Comparison of ENCODE assay signal across 20 cellular contexts in genomic region chr4:185255868-185256267, GRCh38. TPM values are rescaled to one million over a fixed set of nuclear protein-coding genes. Genes with fewer than 3 reads are reported as not detected.
A peak's percentile ranks its signal among the peaks of the same experiment; 100 is the strongest.
DNase-seq lines count a peak whose midpoint lies in the region; ATAC-seq, FAIRE-seq and TF ChIP-seq lines count a peak whose summit lies in the region.
"Had no signal": no experiment of that assay in that cellular context is flagged by ENCODE, and none has a peak within 500 bp of the region (broad histone marks: within the 10 kb centered on the region; RNA-seq: fewer than 3 reads in every experiment).

No MANE protein-coding gene starts in this region.

- CTCF ChIA-PET in activated naive CD4-positive, alpha-beta T cell treated with anti-CD3 and anti-CD28 coated beads, Interleukin-2, amount 10 ng/mL, durations not matched to agents 7 days and 5 days (lab: Charles Lee) = no interaction called here
- CTCF ChIA-PET in WTC11 (lab: Charles Lee) = interaction anchor here (0.6 kb wide), 1 partner anchor 44 kb away, joined by 3 read pairs; no protein-coding TSS in a partner anchor

- no peaks in the 10 kb centered on the region for H3K27me3 Mint-ChIP-seq in activated naive CD4-positive, alpha-beta T cell treated with anti-CD3 and anti-CD28 coated beads, Interleukin-2, amount 10 ng/mL, durations not matched to agents 7 days and 5 days
- no peaks in the 10 kb centered on the region for H3K27me3 Mint-ChIP-seq in WTC11 (ENCODE audit: low read depth)
- H3K27me3 Mint-ChIP-seq: activated B cell treated with CpG ODN at 0.5 μM for 24 hours; activated naive CD8-positive, alpha-beta T cell had no signal

- FAIRE-seq in small intestine (lab: Jason Lieb, UNC) = no peak
- FAIRE-seq: A549, endometrium, frontal cortex had no signal

- no peaks in the 10 kb centered on the region for H3K36me3 ChIP-seq in small intestine (ENCODE audit: control insufficient read depth in 2 of 2, insufficient read depth in 2 of 2, low read length in 2 of 2)
- H3K36me3 ChIP-seq: neutrophil had no signal

- H3K4me1 Mint-ChIP-seq in activated naive CD4-positive, alpha-beta T cell treated with anti-CD3 and anti-CD28 coated beads, Interleukin-2, amount 10 ng/mL, durations not matched to agents 7 days and 5 days = peaks cover 57% of the 10 kb centered on the region
- H3K4me1 Mint-ChIP-seq in WTC11 = peaks cover 41% of the 10 kb centered on the region

- peaks cover 17% of the 10 kb centered on the region for H3K36me3 Mint-ChIP-seq in activated naive CD4-positive, alpha-beta T cell treated with anti-CD3 and anti-CD28 coated beads, Interleukin-2, amount 10 ng/mL, durations not matched to agents 7 days and 5 days
- no peaks in the 10 kb centered on the region for H3K36me3 Mint-ChIP-seq in WTC11

- no peak for DNase-seq in activated naive CD4-positive, alpha-beta T cell treated with anti-CD3 and anti-CD28 coated beads, Interleukin-2, amount 10 ng/mL, durations not matched to agents 7 days and 5 days
- DNase-seq in activated naive CD4-positive, alpha-beta T cell treated with anti-CD3 and anti-CD28 coated beads, Interleukin-2, amount 50 U/mL, for 16 hours = no peak
- DNase-seq in WTC11 (ENCODE audit: low spot score) (no peak), small intestine (peak; percentile 65), NCI-H226 (no peak), DMS 273 treated with DMSO at 0.1 percent for 48 hours (lab: John Stamatoyannopoulos, UW) (no peak)
- no peak for DNase-seq in effector CD4-positive, alpha-beta T cell
- DNase-seq: activated B cell treated with CpG ODN at 0.5 μM for 24 hours; activated CD8-positive, alpha-beta memory T cell treated with anti-CD3 and anti-CD28 coated beads, Interleukin-2, amount 50 U/mL, for 48 hours; caudate nucleus; NCI-H1105; NCI-H2227 treated with DMSO at 0.1 percent for 48 hours; SW 1271 had no signal

- peak overlapping the region; percentile 80 for H3K27ac Mint-ChIP-seq in activated naive CD4-positive, alpha-beta T cell treated with anti-CD3 and anti-CD28 coated beads, Interleukin-2, amount 10 ng/mL, durations not matched to agents 7 days and 5 days
- H3K27ac Mint-ChIP-seq in WTC11 = 0 out of 2 replicates have a peak overlapping the region, but pooled peaks have one; percentile 1
- H3K27ac Mint-ChIP-seq: activated B cell treated with CpG ODN at 0.5 μM for 24 hours; activated naive CD8-positive, alpha-beta T cell had no signal

- WGBS in small intestine, 3 donors = 22 to 85% (median 85%) methylated on average over 3 of the region's 3 CpGs

- no peak overlapping the region for H3K4me3 ChIP-seq in small intestine (ENCODE audit: low read depth in 1 of 2, low read length in 2 of 2)
- H3K4me3 ChIP-seq: A549, PC-9 had no signal

- no peak for TF ChIP-seq CTCF in WTC11 (IDR thresholded peaks at IDR 0.05)

- peak overlapping the region; percentile 9 for H3K4me3 Mint-ChIP-seq in activated naive CD4-positive, alpha-beta T cell treated with anti-CD3 and anti-CD28 coated beads, Interleukin-2, amount 10 ng/mL, durations not matched to agents 7 days and 5 days
- no peak overlapping the region for H3K4me3 Mint-ChIP-seq in WTC11
- H3K4me3 Mint-ChIP-seq: activated B cell treated with CpG ODN at 0.5 μM for 24 hours; activated naive CD8-positive, alpha-beta T cell had no signal

- POLR2A ChIA-PET in WTC11 (lab: Charles Lee) = no interaction called here

- H3K9me3 ChIP-seq in small intestine (ENCODE audit: control insufficient read depth, low read depth) = no peaks in the 10 kb centered on the region
- H3K9me3 ChIP-seq: A549, neutrophil had no signal

- H3K27ac ChIP-seq in small intestine (ENCODE audit: low read depth in 1 of 2, low read length in 1 of 2) = no peak overlapping the region
- H3K27ac ChIP-seq: neutrophil, PC-9 had no signal

- H3K9me3 Mint-ChIP-seq in activated naive CD4-positive, alpha-beta T cell treated with anti-CD3 and anti-CD28 coated beads, Interleukin-2, amount 10 ng/mL, durations not matched to agents 7 days and 5 days = no peaks in the 10 kb centered on the region
- H3K9me3 Mint-ChIP-seq in WTC11 = no peaks in the 10 kb centered on the region
- H3K9me3 Mint-ChIP-seq: activated B cell treated with CpG ODN at 0.5 μM for 24 hours had no signal

- H3K27me3 ChIP-seq in small intestine (ENCODE audit: control insufficient read depth in 2 of 2, insufficient read depth in 2 of 2, low read length in 2 of 2) = no peaks in the 10 kb centered on the region

- ATAC-seq in HG02759 (IDR thresholded peaks at IDR 0.05; ENCODE audit: unreplicated experiment) (peak; percentile 56), WTC11 (no peak)

- peaks cover 0 to 5% of the 10 kb centered on the region in 2 donors for H3K4me1 ChIP-seq in small intestine (ENCODE audit: control insufficient read depth in 2 of 2, insufficient read depth in 1 of 2, low read depth in 1 of 2, low read length in 1 of 2)

TF ChIP-seq in WTC11, 78 proteins besides CTCF, POLR2A, EP300 and RAD21:
- TF ChIP-seq CDX4 (CRISPR knock-in tag; IDR thresholded peaks at IDR 0.05; ENCODE audit: borderline replicate concordance) = no peak
- no peak for TF ChIP-seq TEAD4 (CRISPR knock-in tag; IDR thresholded peaks at IDR 0.05)
- no peak for TF ChIP-seq NFE2L1 (CRISPR knock-in tag; IDR thresholded peaks at IDR 0.05)
- no peak for TF ChIP-seq ZNF396 (CRISPR knock-in tag; IDR thresholded peaks at IDR 0.05; ENCODE audit: borderline replicate concordance)
- no peak for TF ChIP-seq CREB1 (CRISPR knock-in tag; IDR thresholded peaks at IDR 0.05)
- no peak for TF ChIP-seq USF1 (CRISPR knock-in tag; IDR thresholded peaks at IDR 0.05)
- no peak for TF ChIP-seq ZNF121 (CRISPR knock-in tag; IDR thresholded peaks at IDR 0.05)
- TF ChIP-seq RELA (CRISPR knock-in tag; IDR thresholded peaks at IDR 0.05; ENCODE audit: borderline replicate concordance) = no peak
- no peak for TF ChIP-seq IRF2 (CRISPR knock-in tag; IDR thresholded peaks at IDR 0.05; ENCODE audit: borderline replicate concordance, low read depth)

RNA-seq across cellular contexts. Expression of gene SNX25, which starts 46.5 kb away (rescaled TPM):
- total RNA-seq in WTC11 (2021) = 16.9 to 20.9 TPM (median 19.1 TPM) in 3 replicates
- 1 to 10 TPM; 1.9 to 5.0 (median 2.5) TPM for polyA plus RNA-seq in small intestine

RNA-seq across cellular contexts. Expression of gene CFAP97, which starts 52.1 kb away (rescaled TPM):
- 35.2 to 40.3 TPM (median 36.1 TPM) in 3 replicates for total RNA-seq in WTC11 (2021)
- 1 to 10 TPM; 1.6 to 7.4 (median 3.5) TPM for polyA plus RNA-seq in small intestine
